Comparison of ENCODE assay signal across 1 cellular context in genomic region chr5:59039003-59039295, GRCh38.
TF ChIP-seq lines count a peak whose summit lies in the region.

No MANE protein-coding gene starts in this region.

TF ChIP-seq in HepG2, 621 proteins besides CTCF, POLR2A, EP300 and RAD21 (continued from another document and continues in another):
- TF ChIP-seq POGZ (CRISPR knock-in tag; IDR thresholded peaks at IDR 0.05) (peak; percentile 15; the same call in 1 of the 2 replicates), ZBTB4 (CRISPR knock-in tag; IDR thresholded peaks at IDR 0.05; ENCODE audit: borderline replicate concordance) (no peak), TBP (CRISPR knock-in tag; IDR thresholded peaks at IDR 0.05) (no peak), RARA (CRISPR knock-in tag; IDR thresholded peaks at IDR 0.05) (no peak), BRD4 (CRISPR knock-in tag; IDR thresholded peaks at IDR 0.05) (peak; percentile 66; the same call in 1 of the 2 replicates), HOXA3 (CRISPR knock-in tag; IDR thresholded peaks at IDR 0.05) (no peak), MIER3 (CRISPR knock-in tag; IDR thresholded peaks at IDR 0.05; ENCODE audit: borderline replicate concordance) (no peak), KLF11 (CRISPR knock-in tag; IDR thresholded peaks at IDR 0.05) (no peak), BCLAF1 (IDR thresholded peaks at IDR 0.05) (no peak), ZNF607 (CRISPR knock-in tag; IDR thresholded peaks at IDR 0.05; ENCODE audit: borderline replicate concordance) (0 out of 2 replicates have a peak, but pooled peaks have one; percentile 29), ZNF138 (CRISPR knock-in tag; IDR thresholded peaks at IDR 0.05; ENCODE audit: low read depth) (0 out of 2 replicates have a peak, but pooled peaks have one; percentile 51), KLF6 (CRISPR knock-in tag; IDR thresholded peaks at IDR 0.05) (no peak), ZFY (CRISPR knock-in tag; IDR thresholded peaks at IDR 0.05) (0 out of 2 replicates have a peak, but pooled peaks have one; percentile 32), CC2D1A (CRISPR knock-in tag; IDR thresholded peaks at IDR 0.05) (no peak), SP4 (CRISPR knock-in tag; IDR thresholded peaks at IDR 0.05) (no peak), ZBTB3 (CRISPR knock-in tag; IDR thresholded peaks at IDR 0.05; ENCODE audit: borderline replicate concordance, low read depth) (no peak), TAF15 (IDR thresholded peaks at IDR 0.05; ENCODE audit: low read depth, low read length, poor library complexity, severe bottlenecking) (no peak), SP1 (IDR thresholded peaks at IDR 0.05) (no peak), SP1 (CRISPR knock-in tag; IDR thresholded peaks at IDR 0.05) (no peak), MAZ (IDR thresholded peaks at IDR 0.05; ENCODE audit: borderline replicate concordance, low read depth, low read length) (no peak), MAZ (CRISPR knock-in tag; IDR thresholded peaks at IDR 0.05; ENCODE audit: low read depth) (peak; percentile 34; the same call in 1 of the 2 replicates), ZIK1 (CRISPR knock-in tag; IDR thresholded peaks at IDR 0.05; ENCODE audit: borderline replicate concordance, low read depth) (no peak), IKZF5 (CRISPR knock-in tag; IDR thresholded peaks at IDR 0.05) (no peak), ZNF224 (CRISPR knock-in tag; IDR thresholded peaks at IDR 0.05) (no peak), GABPA (IDR thresholded peaks at IDR 0.05; ENCODE audit: low read depth, low read length) (no peak), GABPA (CRISPR knock-in tag; IDR thresholded peaks at IDR 0.05; ENCODE audit: low read depth) (no peak), TIGD3 (CRISPR knock-in tag; IDR thresholded peaks at IDR 0.05; ENCODE audit: borderline replicate concordance) (no peak), PHF8 (CRISPR knock-in tag; IDR thresholded peaks at IDR 0.05) (peak; percentile 59), BATF2 (CRISPR knock-in tag; IDR thresholded peaks at IDR 0.05) (no peak), ZFX (CRISPR knock-in tag; IDR thresholded peaks at IDR 0.05; ENCODE audit: low read depth) (peak; percentile 68; the same call in 1 of the 2 replicates), MED1 (CRISPR knock-in tag; IDR thresholded peaks at IDR 0.05) (peak; percentile 8; the same call in 1 of the 2 replicates), SIX1 (CRISPR knock-in tag; IDR thresholded peaks at IDR 0.05; ENCODE audit: borderline replicate concordance) (no peak), MXD1 (CRISPR knock-in tag; IDR thresholded peaks at IDR 0.05) (no peak; the same call in 1 of the 2 replicates), ZZZ3 (CRISPR knock-in tag; IDR thresholded peaks at IDR 0.05; ENCODE audit: borderline replicate concordance) (peak; percentile 18; the same call in 1 of the 2 replicates), GATAD1 (CRISPR knock-in tag; IDR thresholded peaks at IDR 0.05) (no peak), ZNF672 (CRISPR knock-in tag; IDR thresholded peaks at IDR 0.05) (no peak), ZNF768 (CRISPR knock-in tag; IDR thresholded peaks at IDR 0.05) (0 out of 2 replicates have a peak, but pooled peaks have one; percentile 51), AFF4 (CRISPR knock-in tag; IDR thresholded peaks at IDR 0.05) (no peak), ZNF646 (CRISPR knock-in tag; IDR thresholded peaks at IDR 0.05) (no peak), MAFK (conservative IDR thresholded peaks at IDR 0.05 in 1 of 2, IDR thresholded peaks at IDR 0.05 in 1 of 2; ENCODE audit: low read length in 2 of 2) (no peak), POLR2G (IDR thresholded peaks at IDR 0.05; ENCODE audit: low read depth, low read length) (no peak), CCAR2 (optimal IDR thresholded peaks at IDR 0.05; ENCODE audit: low read depth, low read length) (no peak)
